In genomic region chr10:132563485-132564248, GRCh38 we compare ENCODE assay signal across 9 cellular contexts.
DNase-seq lines count a peak whose midpoint lies in the region; ATAC-seq lines count a peak whose summit lies in the region.
"Had no signal": no experiment of that assay in that cellular context is flagged by ENCODE, and none has a peak within 500 bp of the region (broad histone marks: within the 10 kb centered on the region; RNA-seq: fewer than 3 reads in every experiment).

No MANE protein-coding gene starts in this region.

- peak overlapping the region; percentile 73 to 98 (median 88) for H3K4me2 ChIP-seq in BLaER1 treated with 17β-estradiol and CSF1 and Interleukin-3, amounts not matched to agents 10 nM and 100 nM

- peaks cover 90 to 100% (median 97%) of the 10 kb centered on the region in 11 experiments for H4K20me1 ChIP-seq in BLaER1 treated with 17β-estradiol and CSF1 and Interleukin-3, amounts not matched to agents 10 nM and 100 nM

- H3K36me3 ChIP-seq in BLaER1 treated with 17β-estradiol and CSF1 and Interleukin-3, amounts not matched to agents 10 nM and 100 nM: peaks cover 0 to 8% (median 0%) of the 10 kb centered on the region in 11 experiments; a peak in 2 of 22 replicates

- H3K9ac ChIP-seq in BLaER1 treated with 17β-estradiol and CSF1 and Interleukin-3, amounts not matched to agents 10 nM and 100 nM: peak overlapping the region in 8 of 11 experiments; percentile 9 to 55 (median 42); a peak in 15 of 22 replicates

- ATAC-seq in GM19452 (IDR thresholded peaks at IDR 0.05; ENCODE audit: unreplicated experiment) (peak; percentile 93), HG03045 (IDR thresholded peaks at IDR 0.05; ENCODE audit: unreplicated experiment) (peak; percentile 85)

- H3K4me1 ChIP-seq in BLaER1 treated with 17β-estradiol and CSF1 and Interleukin-3, amounts not matched to agents 10 nM and 100 nM: peaks cover 49 to 86% (median 75%) of the 10 kb centered on the region in 10 experiments

- DNase-seq in astrocyte of the hippocampus (ENCODE audit: low read depth, low spot score) (peak; percentile 37), NOMO-1 (lab: John Stamatoyannopoulos, UW; ENCODE audit: unreplicated experiment in 2 of 2) (no peak), NCI-H187 (lab: John Stamatoyannopoulos, UW) (no peak)
- no peak for DNase-seq in stimulated activated CD4-positive, alpha-beta T cell treated with anti-CD3 and anti-CD28 coated beads, Interleukin-1b, Interleukin-23, amount 100 ng/mL, for 48 hours
- DNase-seq in effector CD4-positive, alpha-beta T cell: no peak
- DNase-seq: activated naive CD4-positive, alpha-beta T cell treated with anti-CD3 and anti-CD28 coated beads, Interleukin-2, amount 10 ng/mL, durations not matched to agents 7 days and 5 days had no signal

- H3K27me3 ChIP-seq in BLaER1 treated with 17β-estradiol and CSF1 and Interleukin-3, amounts not matched to agents 10 nM and 100 nM: peaks cover 0 to 77% (median 5%) of the 10 kb centered on the region in 11 experiments; a peak in 11 of 22 replicates

- H3K9me3 ChIP-seq in BLaER1 treated with 17β-estradiol and CSF1 and Interleukin-3, amounts not matched to agents 10 nM and 100 nM (replicated peaks in 1 of 11): no peaks in the 10 kb centered on the region

- H3K4me3 ChIP-seq in BLaER1 treated with 17β-estradiol and CSF1 and Interleukin-3, amounts not matched to agents 10 nM and 100 nM: peak overlapping the region in 4 of 10 experiments; percentile 26 to 43 (median 30); a peak in 8 of 20 replicates

- H3K27ac ChIP-seq in BLaER1 treated with 17β-estradiol and CSF1 and Interleukin-3, amounts not matched to agents 10 nM and 100 nM: peak overlapping the region in 1 of 11 experiments; percentile 17; a peak in 1 of 22 replicates
